ENCODE assay signal across 15 cellular contexts in genomic region chr2:111673526-111673925, GRCh38.
"Had no signal": no experiment of that assay in that cellular context is flagged by ENCODE, and none has a peak within 500 bp of the region (broad histone marks: within the 10 kb centered on the region; RNA-seq: fewer than 3 reads in every experiment).

No MANE protein-coding gene starts in this region.

- H3K36me3 ChIP-seq: breast epithelium, right lobe of liver, spleen had no signal

- H3K9me3 Mint-ChIP-seq: stimulated activated naive CD8-positive, alpha-beta T cell treated with anti-CD3 and anti-CD28 coated beads, Interleukin-15, amount 100 ng/mL, for 72 hours had no signal

- H3K27ac Mint-ChIP-seq: stimulated activated naive CD8-positive, alpha-beta T cell treated with anti-CD3 and anti-CD28 coated beads, Interleukin-15, amount 100 ng/mL, for 72 hours had no signal

- H3K4me1 ChIP-seq: breast epithelium, psoas muscle had no signal

- DNase-seq: activated CD4-positive, alpha-beta T cell treated with anti-CD3 and anti-CD28 coated beads, Interleukin-2, amount 50 U/mL, for 1 hour; activated CD8-positive, alpha-beta memory T cell treated with anti-CD3 and anti-CD28 coated beads for 24 hours; activated naive CD4-positive, alpha-beta T cell; activated T-cell treated with anti-CD3 and anti-CD28 coated beads for 4 hours; aorta; islet precursor cell; mesenchymal stem cell; psoas muscle; spleen; stimulated activated naive CD8-positive, alpha-beta T cell treated with anti-CD3 and anti-CD28 coated beads, Interleukin-15, amount 100 ng/mL, for 72 hours; T-helper 1 cell; T1000 had no signal

- H3K4me3 Mint-ChIP-seq: stimulated activated naive CD8-positive, alpha-beta T cell treated with anti-CD3 and anti-CD28 coated beads, Interleukin-15, amount 100 ng/mL, for 72 hours had no signal

- H3K4me3 ChIP-seq: breast epithelium, psoas muscle, right lobe of liver, spleen had no signal

- ATAC-seq: activated CD4-positive, CD25-positive, alpha-beta regulatory T cell treated with anti-CD3 and anti-CD28 coated beads, Interleukin-2, amount 50 U/mL, for 24 hours; psoas muscle; right lobe of liver; stimulated activated naive CD8-positive, alpha-beta T cell treated with anti-CD3 and anti-CD28 coated beads, Interleukin-15, amount 100 ng/mL, for 72 hours had no signal

- H3K27me3 ChIP-seq: breast epithelium, right lobe of liver, spleen had no signal

- H3K9me3 ChIP-seq: breast epithelium, psoas muscle, right lobe of liver, spleen had no signal

- H3K4me1 Mint-ChIP-seq: stimulated activated naive CD8-positive, alpha-beta T cell treated with anti-CD3 and anti-CD28 coated beads, Interleukin-15, amount 100 ng/mL, for 72 hours had no signal

- H3K27ac ChIP-seq: breast epithelium, psoas muscle, right lobe of liver had no signal
